In genomic region chr2:3595985-3596384, GRCh38 we compare ENCODE assay signal across 11 cellular contexts. TPM values are rescaled to one million over a fixed set of nuclear protein-coding genes. Genes with fewer than 3 reads are reported as not detected.
DNase-seq lines count a peak whose midpoint lies in the region; ATAC-seq, FAIRE-seq and TF ChIP-seq lines count a peak whose summit lies in the region.
"Had no signal": no experiment of that assay in that cellular context is flagged by ENCODE, and none has a peak within 500 bp of the region (broad histone marks: within the 10 kb centered on the region; RNA-seq: fewer than 3 reads in every experiment).

No MANE protein-coding gene starts in this region.

- H3K36me3 ChIP-seq in kidney (ENCODE audit: control insufficient read depth in 1 of 2, insufficient read depth in 2 of 2, low read length in 2 of 2): no peaks in the 10 kb centered on the region
- H3K36me3 ChIP-seq: suprapubic skin had no signal

- H3K9me3 ChIP-seq in kidney (ENCODE audit: control insufficient read depth in 1 of 2, low read length in 2 of 2): no peaks in the 10 kb centered on the region
- H3K9me3 ChIP-seq: suprapubic skin had no signal

- H3K4me3 ChIP-seq in kidney (ENCODE audit: low read length in 2 of 2): no peak overlapping the region
- H3K4me3 ChIP-seq: suprapubic skin had no signal

- peaks cover 1 to 25% (median 9%) of the 10 kb centered on the region in 4 donors for H3K4me1 Mint-ChIP-seq in naive thymus-derived CD8-positive, alpha-beta T cell

- ATAC-seq in GM18867 (IDR thresholded peaks at IDR 0.05; ENCODE audit: unreplicated experiment): peak; percentile 60
- ATAC-seq in GM21423 (IDR thresholded peaks at IDR 0.05; ENCODE audit: unreplicated experiment): peak; percentile 92
- ATAC-seq in HG03354 (IDR thresholded peaks at IDR 0.05; ENCODE audit: poor library complexity, severe bottlenecking, unreplicated experiment): peak; percentile 70
- ATAC-seq in naive thymus-derived CD8-positive, alpha-beta T cell: peak; percentile 30 to 68

- no peak for TF ChIP-seq CTCF in kidney (IDR thresholded peaks at IDR 0.05; ENCODE audit: borderline replicate concordance, extremely low read depth, insufficient read depth)

- intact Hi-C loops in kidney (cut with DNase I): no loop called here

- H3K27ac Mint-ChIP-seq in naive thymus-derived CD8-positive, alpha-beta T cell: peak overlapping the region in 2 of 10 donors; percentile 16 to 24

- FAIRE-seq in GM19239 (lab: Jason Lieb, UNC) (no peak), kidney (lab: Jason Lieb, UNC) (no peak)

- H3K4me1 ChIP-seq in kidney (ENCODE audit: control insufficient read depth in 1 of 2, insufficient read depth in 1 of 2, low read depth in 1 of 2, low read length in 2 of 2): no peaks in the 10 kb centered on the region
- H3K4me1 ChIP-seq: suprapubic skin had no signal

- DNase-seq in naive thymus-derived CD8-positive, alpha-beta T cell: no peak
- no peak for DNase-seq in NCI-H748 treated with DMSO at 0.1 percent for 48 hours (lab: John Stamatoyannopoulos, UW)
- no peak for DNase-seq in GM19239 (ENCODE audit: insufficient read length, low spot score)
- no peak for DNase-seq in DMS53 treated with DMSO at 0.1 percent for 48 hours (lab: John Stamatoyannopoulos, UW; ENCODE audit: unreplicated experiment)
- DNase-seq in kidney: no peak
- DNase-seq: NCI-H774 had no signal

- POLR2A ChIA-PET in naive thymus-derived CD8-positive, alpha-beta T cell (lab: Charles Lee): interaction anchor here (0.9 to 1.0 kb wide), 2 partner anchors 9 to 38 kb away, joined by 3 to 4 read pairs; partner anchors contain the start of gene RNASEH1

- no peak overlapping the region for H3K9ac ChIP-seq in kidney (ENCODE audit: low read length in 2 of 2)
- H3K9ac ChIP-seq: parathyroid adenoma had no signal

- H3K27ac ChIP-seq in kidney (ENCODE audit: low read depth in 2 of 2, low read length in 2 of 2): no peak overlapping the region
- H3K27ac ChIP-seq: parathyroid adenoma, suprapubic skin had no signal

- H3K27me3 Mint-ChIP-seq in naive thymus-derived CD8-positive, alpha-beta T cell: peaks cover 0 to 8% (median 0%) of the 10 kb centered on the region in 5 donors

- no peak overlapping the region for H3K4me3 Mint-ChIP-seq in naive thymus-derived CD8-positive, alpha-beta T cell

- H3K36me3 Mint-ChIP-seq in naive thymus-derived CD8-positive, alpha-beta T cell: peaks cover 4 to 6% (median 4%) of the 10 kb centered on the region in 3 donors

- H3K9me3 Mint-ChIP-seq in naive thymus-derived CD8-positive, alpha-beta T cell: peaks cover 0 to 4% (median 0%) of the 10 kb centered on the region in 9 donors

RNA-seq across cellular contexts. Expression of gene COLEC11, which starts 1.1 kb away (rescaled TPM):
- 1 to 10 TPM; 1.8 to 1.9 TPM for total RNA-seq in naive thymus-derived CD8-positive, alpha-beta T cell
- not detected for polyA plus RNA-seq in naive thymus-derived CD8-positive, alpha-beta T cell
- total RNA-seq in kidney: 7.6 TPM
- 34.6 TPM for polyA plus RNA-seq in kidney (ENCODE audit: insufficient read depth, low read depth, low replicate concordance)

RNA-seq across cellular contexts. Expression of gene RPS7, which starts 20.9 kb away (rescaled TPM):
- total RNA-seq in naive thymus-derived CD8-positive, alpha-beta T cell: 1,000 to 10,000 TPM; 1,560 to 1,585 TPM
- 1,000 to 10,000 TPM; 1,167 to 1,584 (median 1,521) TPM for polyA plus RNA-seq in naive thymus-derived CD8-positive, alpha-beta T cell
- 992 TPM for total RNA-seq in kidney
- 1,826 TPM for polyA plus RNA-seq in kidney (ENCODE audit: insufficient read depth, low read depth, low replicate concordance)

RNA-seq across cellular contexts. Expression of gene RNASEH1, which starts 37.9 kb away (rescaled TPM):
- total RNA-seq in naive thymus-derived CD8-positive, alpha-beta T cell: 10 to 100 TPM; 24.1 to 34.5 TPM
- polyA plus RNA-seq in naive thymus-derived CD8-positive, alpha-beta T cell: 10 to 100 TPM; 35.4 to 47.0 (median 35.5) TPM
- 21.1 TPM for total RNA-seq in kidney
- 6.8 TPM for polyA plus RNA-seq in kidney (ENCODE audit: insufficient read depth, low read depth, low replicate concordance)
